ENCODE assay signal across 16 cellular contexts in genomic region chr12:87280893-87281292, GRCh38.
A peak's percentile ranks its signal among the peaks of the same experiment; 100 is the strongest.
DNase-seq lines count a peak whose midpoint lies in the region; ATAC-seq lines count a peak whose summit lies in the region.
"Had no signal": no experiment of that assay in that cellular context is flagged by ENCODE, and none has a peak within 500 bp of the region (broad histone marks: within the 10 kb centered on the region; RNA-seq: fewer than 3 reads in every experiment).

No MANE protein-coding gene starts in this region.

- peak overlapping the region; percentile 67 for H3K27ac Mint-ChIP-seq in memory B cell
- H3K27ac Mint-ChIP-seq in stimulated activated naive CD8-positive, alpha-beta T cell treated with anti-CD3 and anti-CD28 coated beads, Interleukin-15, amount 100 ng/mL, for 72 hours = no peak overlapping the region
- H3K27ac Mint-ChIP-seq: activated naive CD8-positive, alpha-beta T cell treated with anti-CD3 and anti-CD28 coated beads, Interleukin-2, amount 50 U/mL, for 24 hours; mesothelial cell of epicardium; stimulated activated effector memory CD8-positive, alpha-beta T cell treated with anti-CD3 and anti-CD28 coated beads, Interleukin-12 subunit alpha, Interleukin-12 subunit beta, amount 100 ng/mL, for 72 hours had no signal

- peaks cover 5% of the 10 kb centered on the region for H3K4me1 Mint-ChIP-seq in memory B cell
- no peaks in the 10 kb centered on the region for H3K4me1 Mint-ChIP-seq in stimulated activated naive CD8-positive, alpha-beta T cell treated with anti-CD3 and anti-CD28 coated beads, Interleukin-15, amount 100 ng/mL, for 72 hours
- H3K4me1 Mint-ChIP-seq: activated naive CD8-positive, alpha-beta T cell treated with anti-CD3 and anti-CD28 coated beads, Interleukin-2, amount 50 U/mL, for 24 hours; stimulated activated effector memory CD8-positive, alpha-beta T cell treated with anti-CD3 and anti-CD28 coated beads, Interleukin-12 subunit alpha, Interleukin-12 subunit beta, amount 100 ng/mL, for 72 hours had no signal

- H3K36me3 Mint-ChIP-seq in memory B cell = no peaks in the 10 kb centered on the region
- H3K36me3 Mint-ChIP-seq: stimulated activated effector memory CD8-positive, alpha-beta T cell treated with anti-CD3 and anti-CD28 coated beads, Interleukin-12 subunit alpha, Interleukin-12 subunit beta, amount 100 ng/mL, for 72 hours had no signal

- no peaks in the 10 kb centered on the region for H3K27me3 Mint-ChIP-seq in memory B cell
- no peaks in the 10 kb centered on the region for H3K27me3 Mint-ChIP-seq in stimulated activated naive CD8-positive, alpha-beta T cell treated with anti-CD3 and anti-CD28 coated beads, Interleukin-15, amount 100 ng/mL, for 72 hours
- H3K27me3 Mint-ChIP-seq: activated naive CD8-positive, alpha-beta T cell treated with anti-CD3 and anti-CD28 coated beads, Interleukin-2, amount 50 U/mL, for 24 hours had no signal

- no peaks in the 10 kb centered on the region for H3K9me3 Mint-ChIP-seq in memory B cell
- H3K9me3 Mint-ChIP-seq in stimulated activated naive CD8-positive, alpha-beta T cell treated with anti-CD3 and anti-CD28 coated beads, Interleukin-15, amount 100 ng/mL, for 72 hours = no peaks in the 10 kb centered on the region

- ATAC-seq in GM18868 (IDR thresholded peaks at IDR 0.05; ENCODE audit: unreplicated experiment) = peak; percentile 55
- peak; percentile 61 for ATAC-seq in GM21737 (IDR thresholded peaks at IDR 0.05; ENCODE audit: unreplicated experiment)
- peak; percentile 69 for ATAC-seq in HG03135 (IDR thresholded peaks at IDR 0.05; ENCODE audit: unreplicated experiment)
- ATAC-seq in memory B cell (ENCODE audit: low read depth) = peak; percentile 23
- no peak for ATAC-seq in stimulated activated naive CD8-positive, alpha-beta T cell treated with anti-CD3 and anti-CD28 coated beads, Interleukin-15, amount 100 ng/mL, for 72 hours
- ATAC-seq: activated naive CD8-positive, alpha-beta T cell treated with anti-CD3 and anti-CD28 coated beads, Interleukin-2, amount 50 U/mL, for 24 hours; Panc1; stimulated activated effector memory CD8-positive, alpha-beta T cell treated with anti-CD3 and anti-CD28 coated beads, Interleukin-12 subunit alpha, Interleukin-12 subunit beta, amount 100 ng/mL, for 72 hours had no signal

- H3K4me3 Mint-ChIP-seq in memory B cell = no peak overlapping the region
- no peak overlapping the region for H3K4me3 Mint-ChIP-seq in stimulated activated naive CD8-positive, alpha-beta T cell treated with anti-CD3 and anti-CD28 coated beads, Interleukin-15, amount 100 ng/mL, for 72 hours
- H3K4me3 Mint-ChIP-seq: activated naive CD8-positive, alpha-beta T cell treated with anti-CD3 and anti-CD28 coated beads, Interleukin-2, amount 50 U/mL, for 24 hours; mesothelial cell of epicardium; stimulated activated effector memory CD8-positive, alpha-beta T cell treated with anti-CD3 and anti-CD28 coated beads, Interleukin-12 subunit alpha, Interleukin-12 subunit beta, amount 100 ng/mL, for 72 hours had no signal

- DNase-seq in memory B cell (ENCODE audit: low spot score in 2 of 2) (no peak), NCI-H226 (no peak), inferior parietal cortex (ENCODE audit: extremely low spot score) (no peak)
- no peak for DNase-seq in activated effector memory CD4-positive, alpha-beta T cell treated with Interleukin-2 at 50 U/mL for 16 hours
- no peak for DNase-seq in stimulated activated naive CD8-positive, alpha-beta T cell treated with anti-CD3 and anti-CD28 coated beads, Interleukin-15, amount 100 ng/mL, for 72 hours
- DNase-seq: activated CD8-positive, alpha-beta memory T cell treated with anti-CD3 and anti-CD28 coated beads for 24 hours; activated naive CD8-positive, alpha-beta T cell treated with anti-CD3 and anti-CD28 coated beads, Interleukin-2, amount 50 U/mL, for 24 hours; C1 segment of cervical spinal cord; NCI-H2227 treated with DMSO at 0.1 percent for 48 hours; stimulated activated CD4-positive, alpha-beta T cell treated with anti-CD3 and anti-CD28 coated beads, Interleukin-2, amount 100 ng/mL, for 24 hours had no signal
